1 cellular context compared by ENCODE assay signal in the genomic region with DNA sequence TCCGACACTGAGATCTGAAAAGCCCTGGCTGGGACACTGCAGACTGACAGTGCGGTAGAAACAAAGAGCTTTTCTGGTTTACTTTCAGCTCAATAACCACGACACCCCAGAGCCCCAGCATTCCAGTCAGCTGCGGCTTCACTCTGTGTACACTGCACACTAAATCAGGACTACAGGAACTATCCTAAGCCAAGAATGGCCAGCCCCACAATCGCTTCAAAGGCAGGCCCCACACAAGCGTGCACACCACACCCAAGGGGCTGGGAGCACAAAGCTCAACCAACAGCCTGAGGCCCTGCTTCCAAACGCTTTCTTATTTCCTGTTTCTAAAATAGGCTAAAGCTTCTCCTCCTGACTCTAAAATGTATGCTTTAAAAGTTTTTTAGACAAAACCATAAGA.
A peak's percentile ranks its signal among the peaks of the same experiment; 100 is the strongest.
TF ChIP-seq lines count a peak whose summit lies in the region.

No MANE protein-coding gene starts in this region.

TF ChIP-seq in HepG2, 621 proteins besides CTCF, POLR2A, EP300 and RAD21 (continued from another document and continues in another):
- TF ChIP-seq, protein P1, sequence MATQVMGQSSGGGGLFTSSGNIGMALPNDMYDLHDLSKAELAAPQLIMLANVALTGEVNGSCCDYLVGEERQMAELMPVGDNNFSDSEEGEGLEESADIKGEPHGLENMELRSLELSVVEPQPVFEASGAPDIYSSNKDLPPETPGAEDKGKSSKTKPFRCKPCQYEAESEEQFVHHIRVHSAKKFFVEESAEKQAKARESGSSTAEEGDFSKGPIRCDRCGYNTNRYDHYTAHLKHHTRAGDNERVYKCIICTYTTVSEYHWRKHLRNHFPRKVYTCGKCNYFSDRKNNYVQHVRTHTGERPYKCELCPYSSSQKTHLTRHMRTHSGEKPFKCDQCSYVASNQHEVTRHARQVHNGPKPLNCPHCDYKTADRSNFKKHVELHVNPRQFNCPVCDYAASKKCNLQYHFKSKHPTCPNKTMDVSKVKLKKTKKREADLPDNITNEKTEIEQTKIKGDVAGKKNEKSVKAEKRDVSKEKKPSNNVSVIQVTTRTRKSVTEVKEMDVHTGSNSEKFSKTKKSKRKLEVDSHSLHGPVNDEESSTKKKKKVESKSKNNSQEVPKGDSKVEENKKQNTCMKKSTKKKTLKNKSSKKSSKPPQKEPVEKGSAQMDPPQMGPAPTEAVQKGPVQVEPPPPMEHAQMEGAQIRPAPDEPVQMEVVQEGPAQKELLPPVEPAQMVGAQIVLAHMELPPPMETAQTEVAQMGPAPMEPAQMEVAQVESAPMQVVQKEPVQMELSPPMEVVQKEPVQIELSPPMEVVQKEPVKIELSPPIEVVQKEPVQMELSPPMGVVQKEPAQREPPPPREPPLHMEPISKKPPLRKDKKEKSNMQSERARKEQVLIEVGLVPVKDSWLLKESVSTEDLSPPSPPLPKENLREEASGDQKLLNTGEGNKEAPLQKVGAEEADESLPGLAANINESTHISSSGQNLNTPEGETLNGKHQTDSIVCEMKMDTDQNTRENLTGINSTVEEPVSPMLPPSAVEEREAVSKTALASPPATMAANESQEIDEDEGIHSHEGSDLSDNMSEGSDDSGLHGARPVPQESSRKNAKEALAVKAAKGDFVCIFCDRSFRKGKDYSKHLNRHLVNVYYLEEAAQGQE (IDR thresholded peaks at IDR 0.05; ENCODE audit: borderline replicate concordance in 1 of 2, low read depth in 1 of 2, low read length in 2 of 2), result no peak
- TF ChIP-seq PCBP1 (IDR thresholded peaks at IDR 0.05; ENCODE audit: borderline replicate concordance, low read depth, low read length) (no peak), ZNF326 (CRISPR knock-in tag; IDR thresholded peaks at IDR 0.05; ENCODE audit: borderline replicate concordance) (no peak), ZNF720 (CRISPR knock-in tag; IDR thresholded peaks at IDR 0.05) (no peak), TGIF2 (CRISPR knock-in tag; IDR thresholded peaks at IDR 0.05) (no peak), ZFP37 (CRISPR knock-in tag; IDR thresholded peaks at IDR 0.05; ENCODE audit: borderline replicate concordance) (no peak), ZNF546 (CRISPR knock-in tag; conservative IDR thresholded peaks at IDR 0.05) (no peak), YEATS2 (CRISPR knock-in tag; IDR thresholded peaks at IDR 0.05; ENCODE audit: borderline replicate concordance) (no peak), KAT2B (IDR thresholded peaks at IDR 0.05; ENCODE audit: borderline replicate concordance, low read depth, low read length) (no peak), ATM (IDR thresholded peaks at IDR 0.05; ENCODE audit: borderline replicate concordance) (no peak), NFE2L1 (CRISPR knock-in tag; IDR thresholded peaks at IDR 0.05; ENCODE audit: borderline replicate concordance) (no peak), ZNF670 (CRISPR knock-in tag; IDR thresholded peaks at IDR 0.05; ENCODE audit: borderline replicate concordance) (no peak), SMARCC2 (IDR thresholded peaks at IDR 0.05) (no peak), HNRNPLL (IDR thresholded peaks at IDR 0.05; ENCODE audit: low read depth, low read length, poor library complexity, severe bottlenecking) (no peak), JARID2 (CRISPR knock-in tag; IDR thresholded peaks at IDR 0.05; ENCODE audit: insufficient replicate concordance) (no peak), ZNF768 (CRISPR knock-in tag; IDR thresholded peaks at IDR 0.05) (no peak), IKZF1 (IDR thresholded peaks at IDR 0.05) (no peak), ZSCAN31 (CRISPR knock-in tag; IDR thresholded peaks at IDR 0.05; ENCODE audit: low read depth) (no peak), FOXO1 (CRISPR knock-in tag; IDR thresholded peaks at IDR 0.05) (no peak), ZNF75D (CRISPR knock-in tag; IDR thresholded peaks at IDR 0.05; ENCODE audit: borderline replicate concordance) (no peak), ZFX (CRISPR knock-in tag; IDR thresholded peaks at IDR 0.05; ENCODE audit: low read depth) (peak; percentile 69), ETV6 (CRISPR knock-in tag; conservative IDR thresholded peaks at IDR 0.05) (no peak)
- TF ChIP-seq, protein P2, sequence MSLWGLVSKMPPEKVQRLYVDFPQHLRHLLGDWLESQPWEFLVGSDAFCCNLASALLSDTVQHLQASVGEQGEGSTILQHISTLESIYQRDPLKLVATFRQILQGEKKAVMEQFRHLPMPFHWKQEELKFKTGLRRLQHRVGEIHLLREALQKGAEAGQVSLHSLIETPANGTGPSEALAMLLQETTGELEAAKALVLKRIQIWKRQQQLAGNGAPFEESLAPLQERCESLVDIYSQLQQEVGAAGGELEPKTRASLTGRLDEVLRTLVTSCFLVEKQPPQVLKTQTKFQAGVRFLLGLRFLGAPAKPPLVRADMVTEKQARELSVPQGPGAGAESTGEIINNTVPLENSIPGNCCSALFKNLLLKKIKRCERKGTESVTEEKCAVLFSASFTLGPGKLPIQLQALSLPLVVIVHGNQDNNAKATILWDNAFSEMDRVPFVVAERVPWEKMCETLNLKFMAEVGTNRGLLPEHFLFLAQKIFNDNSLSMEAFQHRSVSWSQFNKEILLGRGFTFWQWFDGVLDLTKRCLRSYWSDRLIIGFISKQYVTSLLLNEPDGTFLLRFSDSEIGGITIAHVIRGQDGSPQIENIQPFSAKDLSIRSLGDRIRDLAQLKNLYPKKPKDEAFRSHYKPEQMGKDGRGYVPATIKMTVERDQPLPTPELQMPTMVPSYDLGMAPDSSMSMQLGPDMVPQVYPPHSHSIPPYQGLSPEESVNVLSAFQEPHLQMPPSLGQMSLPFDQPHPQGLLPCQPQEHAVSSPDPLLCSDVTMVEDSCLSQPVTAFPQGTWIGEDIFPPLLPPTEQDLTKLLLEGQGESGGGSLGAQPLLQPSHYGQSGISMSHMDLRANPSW (CRISPR knock-in tag; IDR thresholded peaks at IDR 0.05; ENCODE audit: borderline replicate concordance), result no peak
- TF ChIP-seq, protein P3, sequence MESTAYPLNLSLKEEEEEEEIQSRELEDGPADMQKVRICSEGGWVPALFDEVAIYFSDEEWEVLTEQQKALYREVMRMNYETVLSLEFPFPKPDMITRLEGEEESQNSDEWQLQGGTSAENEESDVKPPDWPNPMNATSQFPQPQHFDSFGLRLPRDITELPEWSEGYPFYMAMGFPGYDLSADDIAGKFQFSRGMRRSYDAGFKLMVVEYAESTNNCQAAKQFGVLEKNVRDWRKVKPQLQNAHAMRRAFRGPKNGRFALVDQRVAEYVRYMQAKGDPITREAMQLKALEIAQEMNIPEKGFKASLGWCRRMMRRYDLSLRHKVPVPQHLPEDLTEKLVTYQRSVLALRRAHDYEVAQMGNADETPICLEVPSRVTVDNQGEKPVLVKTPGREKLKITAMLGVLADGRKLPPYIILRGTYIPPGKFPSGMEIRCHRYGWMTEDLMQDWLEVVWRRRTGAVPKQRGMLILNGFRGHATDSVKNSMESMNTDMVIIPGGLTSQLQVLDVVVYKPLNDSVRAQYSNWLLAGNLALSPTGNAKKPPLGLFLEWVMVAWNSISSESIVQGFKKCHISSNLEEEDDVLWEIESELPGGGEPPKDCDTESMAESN (CRISPR knock-in tag; conservative IDR thresholded peaks at IDR 0.05), result no peak
- TF ChIP-seq, protein P4, sequence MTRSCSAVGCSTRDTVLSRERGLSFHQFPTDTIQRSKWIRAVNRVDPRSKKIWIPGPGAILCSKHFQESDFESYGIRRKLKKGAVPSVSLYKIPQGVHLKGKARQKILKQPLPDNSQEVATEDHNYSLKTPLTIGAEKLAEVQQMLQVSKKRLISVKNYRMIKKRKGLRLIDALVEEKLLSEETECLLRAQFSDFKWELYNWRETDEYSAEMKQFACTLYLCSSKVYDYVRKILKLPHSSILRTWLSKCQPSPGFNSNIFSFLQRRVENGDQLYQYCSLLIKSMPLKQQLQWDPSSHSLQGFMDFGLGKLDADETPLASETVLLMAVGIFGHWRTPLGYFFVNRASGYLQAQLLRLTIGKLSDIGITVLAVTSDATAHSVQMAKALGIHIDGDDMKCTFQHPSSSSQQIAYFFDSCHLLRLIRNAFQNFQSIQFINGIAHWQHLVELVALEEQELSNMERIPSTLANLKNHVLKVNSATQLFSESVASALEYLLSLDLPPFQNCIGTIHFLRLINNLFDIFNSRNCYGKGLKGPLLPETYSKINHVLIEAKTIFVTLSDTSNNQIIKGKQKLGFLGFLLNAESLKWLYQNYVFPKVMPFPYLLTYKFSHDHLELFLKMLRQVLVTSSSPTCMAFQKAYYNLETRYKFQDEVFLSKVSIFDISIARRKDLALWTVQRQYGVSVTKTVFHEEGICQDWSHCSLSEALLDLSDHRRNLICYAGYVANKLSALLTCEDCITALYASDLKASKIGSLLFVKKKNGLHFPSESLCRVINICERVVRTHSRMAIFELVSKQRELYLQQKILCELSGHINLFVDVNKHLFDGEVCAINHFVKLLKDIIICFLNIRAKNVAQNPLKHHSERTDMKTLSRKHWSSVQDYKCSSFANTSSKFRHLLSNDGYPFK (CRISPR knock-in tag; IDR thresholded peaks at IDR 0.05; ENCODE audit: borderline replicate concordance), result no peak
- TF ChIP-seq, protein P5, sequence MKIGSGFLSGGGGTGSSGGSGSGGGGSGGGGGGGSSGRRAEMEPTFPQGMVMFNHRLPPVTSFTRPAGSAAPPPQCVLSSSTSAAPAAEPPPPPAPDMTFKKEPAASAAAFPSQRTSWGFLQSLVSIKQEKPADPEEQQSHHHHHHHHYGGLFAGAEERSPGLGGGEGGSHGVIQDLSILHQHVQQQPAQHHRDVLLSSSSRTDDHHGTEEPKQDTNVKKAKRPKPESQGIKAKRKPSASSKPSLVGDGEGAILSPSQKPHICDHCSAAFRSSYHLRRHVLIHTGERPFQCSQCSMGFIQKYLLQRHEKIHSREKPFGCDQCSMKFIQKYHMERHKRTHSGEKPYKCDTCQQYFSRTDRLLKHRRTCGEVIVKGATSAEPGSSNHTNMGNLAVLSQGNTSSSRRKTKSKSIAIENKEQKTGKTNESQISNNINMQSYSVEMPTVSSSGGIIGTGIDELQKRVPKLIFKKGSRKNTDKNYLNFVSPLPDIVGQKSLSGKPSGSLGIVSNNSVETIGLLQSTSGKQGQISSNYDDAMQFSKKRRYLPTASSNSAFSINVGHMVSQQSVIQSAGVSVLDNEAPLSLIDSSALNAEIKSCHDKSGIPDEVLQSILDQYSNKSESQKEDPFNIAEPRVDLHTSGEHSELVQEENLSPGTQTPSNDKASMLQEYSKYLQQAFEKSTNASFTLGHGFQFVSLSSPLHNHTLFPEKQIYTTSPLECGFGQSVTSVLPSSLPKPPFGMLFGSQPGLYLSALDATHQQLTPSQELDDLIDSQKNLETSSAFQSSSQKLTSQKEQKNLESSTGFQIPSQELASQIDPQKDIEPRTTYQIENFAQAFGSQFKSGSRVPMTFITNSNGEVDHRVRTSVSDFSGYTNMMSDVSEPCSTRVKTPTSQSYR (CRISPR knock-in tag; IDR thresholded peaks at IDR 0.05; ENCODE audit: borderline replicate concordance), result no peak
- TF ChIP-seq, protein P6, sequence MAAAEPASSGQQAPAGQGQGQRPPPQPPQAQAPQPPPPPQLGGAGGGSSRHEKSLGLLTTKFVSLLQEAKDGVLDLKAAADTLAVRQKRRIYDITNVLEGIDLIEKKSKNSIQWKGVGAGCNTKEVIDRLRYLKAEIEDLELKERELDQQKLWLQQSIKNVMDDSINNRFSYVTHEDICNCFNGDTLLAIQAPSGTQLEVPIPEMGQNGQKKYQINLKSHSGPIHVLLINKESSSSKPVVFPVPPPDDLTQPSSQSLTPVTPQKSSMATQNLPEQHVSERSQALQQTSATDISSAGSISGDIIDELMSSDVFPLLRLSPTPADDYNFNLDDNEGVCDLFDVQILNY (CRISPR knock-in tag; conservative IDR thresholded peaks at IDR 0.05), result no peak
- TF ChIP-seq, protein P7, sequence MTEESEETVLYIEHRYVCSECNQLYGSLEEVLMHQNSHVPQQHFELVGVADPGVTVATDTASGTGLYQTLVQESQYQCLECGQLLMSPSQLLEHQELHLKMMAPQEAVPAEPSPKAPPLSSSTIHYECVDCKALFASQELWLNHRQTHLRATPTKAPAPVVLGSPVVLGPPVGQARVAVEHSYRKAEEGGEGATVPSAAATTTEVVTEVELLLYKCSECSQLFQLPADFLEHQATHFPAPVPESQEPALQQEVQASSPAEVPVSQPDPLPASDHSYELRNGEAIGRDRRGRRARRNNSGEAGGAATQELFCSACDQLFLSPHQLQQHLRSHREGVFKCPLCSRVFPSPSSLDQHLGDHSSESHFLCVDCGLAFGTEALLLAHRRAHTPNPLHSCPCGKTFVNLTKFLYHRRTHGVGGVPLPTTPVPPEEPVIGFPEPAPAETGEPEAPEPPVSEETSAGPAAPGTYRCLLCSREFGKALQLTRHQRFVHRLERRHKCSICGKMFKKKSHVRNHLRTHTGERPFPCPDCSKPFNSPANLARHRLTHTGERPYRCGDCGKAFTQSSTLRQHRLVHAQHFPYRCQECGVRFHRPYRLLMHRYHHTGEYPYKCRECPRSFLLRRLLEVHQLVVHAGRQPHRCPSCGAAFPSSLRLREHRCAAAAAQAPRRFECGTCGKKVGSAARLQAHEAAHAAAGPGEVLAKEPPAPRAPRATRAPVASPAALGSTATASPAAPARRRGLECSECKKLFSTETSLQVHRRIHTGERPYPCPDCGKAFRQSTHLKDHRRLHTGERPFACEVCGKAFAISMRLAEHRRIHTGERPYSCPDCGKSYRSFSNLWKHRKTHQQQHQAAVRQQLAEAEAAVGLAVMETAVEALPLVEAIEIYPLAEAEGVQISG (CRISPR knock-in tag; IDR thresholded peaks at IDR 0.05), result no peak
